In genomic region chr4:186643501-186644315, GRCh38 we compare ENCODE assay signal across 1 cellular context.
TF ChIP-seq lines count a peak whose summit lies in the region.

No MANE protein-coding gene starts in this region.

TF ChIP-seq in HepG2, 621 proteins besides CTCF, POLR2A, EP300 and RAD21 (continued from another document and continues in another):
- no peak for TF ChIP-seq ZBTB2 (CRISPR knock-in tag; IDR thresholded peaks at IDR 0.05; ENCODE audit: low read depth)
- no peak for TF ChIP-seq ZNF496 (CRISPR knock-in tag; IDR thresholded peaks at IDR 0.05; ENCODE audit: insufficient replicate concordance)
- no peak for TF ChIP-seq BORCS8-MEF2B (CRISPR knock-in tag; IDR thresholded peaks at IDR 0.05)
- no peak for TF ChIP-seq KAT8 (CRISPR knock-in tag; IDR thresholded peaks at IDR 0.05)
- TF ChIP-seq KLF6 (CRISPR knock-in tag; IDR thresholded peaks at IDR 0.05), result no peak; the same call in 1 of the 2 replicates
- TF ChIP-seq YY1 (IDR thresholded peaks at IDR 0.05; ENCODE audit: insufficient read depth, insufficient replicate concordance, low read depth, low read length), result no peak
- no peak for TF ChIP-seq AKNA (CRISPR knock-in tag; IDR thresholded peaks at IDR 0.05; ENCODE audit: borderline replicate concordance)
- TF ChIP-seq ZNF20 (CRISPR knock-in tag; IDR thresholded peaks at IDR 0.05), result no peak
- TF ChIP-seq NFAT5 (CRISPR knock-in tag; IDR thresholded peaks at IDR 0.05), result no peak
- no peak for TF ChIP-seq ZNF646 (CRISPR knock-in tag; IDR thresholded peaks at IDR 0.05)
- TF ChIP-seq REXO4 (CRISPR knock-in tag; IDR thresholded peaks at IDR 0.05; ENCODE audit: borderline replicate concordance), result no peak
- no peak; the same call in 1 of the 2 replicates for TF ChIP-seq GATA4 (IDR thresholded peaks at IDR 0.05; ENCODE audit: borderline replicate concordance, low read depth)
- no peak for TF ChIP-seq ARHGAP35 (CRISPR knock-in tag; IDR thresholded peaks at IDR 0.05; ENCODE audit: borderline replicate concordance)
- no peak for TF ChIP-seq MXD1 (CRISPR knock-in tag; IDR thresholded peaks at IDR 0.05)
- TF ChIP-seq ZSCAN25 (CRISPR knock-in tag; IDR thresholded peaks at IDR 0.05), result no peak
- no peak for TF ChIP-seq CBX1 (IDR thresholded peaks at IDR 0.05; ENCODE audit: low read depth)
- no peak for TF ChIP-seq ZNF704 (CRISPR knock-in tag; IDR thresholded peaks at IDR 0.05; ENCODE audit: borderline replicate concordance)
- TF ChIP-seq ZBTB21 (CRISPR knock-in tag; IDR thresholded peaks at IDR 0.05), result no peak; the same call in 1 of the 2 replicates
- TF ChIP-seq ZNF3 (CRISPR knock-in tag; IDR thresholded peaks at IDR 0.05), result no peak
- TF ChIP-seq ZNF512B (CRISPR knock-in tag; IDR thresholded peaks at IDR 0.05; ENCODE audit: borderline replicate concordance), result no peak; the same call in 1 of the 2 replicates
- no peak for TF ChIP-seq SAFB2 (CRISPR knock-in tag; IDR thresholded peaks at IDR 0.05; ENCODE audit: borderline replicate concordance, low read depth)
- TF ChIP-seq ZNF629 (CRISPR knock-in tag; conservative IDR thresholded peaks at IDR 0.05), result no peak
- no peak for TF ChIP-seq RFX1 (IDR thresholded peaks at IDR 0.05)
- no peak for TF ChIP-seq GTF2F1 (IDR thresholded peaks at IDR 0.05; ENCODE audit: low read length)
- no peak for TF ChIP-seq KLF9 (CRISPR knock-in tag; IDR thresholded peaks at IDR 0.05; ENCODE audit: low read depth)
- TF ChIP-seq ZEB1 (IDR thresholded peaks at IDR 0.05; ENCODE audit: insufficient replicate concordance, low read depth), result peak; percentile 41
- no peak for TF ChIP-seq NFATC3 (CRISPR knock-in tag; IDR thresholded peaks at IDR 0.05)
- TF ChIP-seq HMGA1 (CRISPR knock-in tag; conservative IDR thresholded peaks at IDR 0.05), result no peak
- no peak for TF ChIP-seq ZNF639 (CRISPR knock-in tag; conservative IDR thresholded peaks at IDR 0.05)
